ENCODE assay signal across 8 cellular contexts in the genomic region with DNA sequence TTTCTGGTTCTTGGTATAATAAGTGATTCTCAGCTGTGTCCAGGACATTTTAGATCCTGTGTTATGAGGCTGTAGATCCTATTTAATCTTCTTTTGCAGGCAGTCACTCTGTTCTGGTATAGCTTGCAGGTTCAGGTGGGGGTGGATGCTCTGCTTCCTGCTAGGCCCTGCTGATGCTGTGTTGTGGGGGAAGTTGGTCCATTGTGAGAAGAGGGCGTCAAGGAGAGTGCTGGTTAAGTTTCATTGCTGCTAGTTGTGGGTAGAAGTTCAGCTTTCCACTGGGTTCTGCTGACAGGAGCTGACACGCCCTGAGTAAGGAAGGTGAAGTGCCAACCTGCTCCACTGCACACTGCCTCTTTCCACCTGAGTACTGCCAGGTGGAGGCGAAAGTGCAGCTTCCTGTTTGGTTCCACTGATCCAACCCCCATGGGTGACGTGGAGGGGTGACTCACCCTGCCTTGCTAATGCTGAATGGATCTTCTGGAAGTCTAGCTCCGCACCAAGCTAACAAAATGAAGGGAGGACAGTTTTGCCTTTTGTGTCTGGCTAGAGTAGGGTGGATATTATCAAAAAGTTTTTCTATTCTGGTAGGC. TPM values are rescaled to one million over a fixed set of nuclear protein-coding genes. Genes with fewer than 3 reads are reported as not detected.
A peak's percentile ranks its signal among the peaks of the same experiment; 100 is the strongest.
DNase-seq lines count a peak whose midpoint lies in the region; ATAC-seq and TF ChIP-seq lines count a peak whose summit lies in the region.

No MANE protein-coding gene starts in this region.

- peaks cover 6% of the 10 kb centered on the region for H3K4me1 ChIP-seq in CD4-positive, CD25-positive, alpha-beta regulatory T cell (ENCODE audit: control insufficient read depth, insufficient read depth, low read length, poor library complexity, severe bottlenecking)

- peaks cover 23% of the 10 kb centered on the region for H3K36me3 ChIP-seq in CD4-positive, CD25-positive, alpha-beta regulatory T cell (ENCODE audit: control insufficient read depth, insufficient read depth, low read length)

- H3K36me3 Mint-ChIP-seq in CD4-positive, CD25-positive, alpha-beta regulatory T cell, result peaks cover 52% of the 10 kb centered on the region
- no peaks in the 10 kb centered on the region for H3K36me3 Mint-ChIP-seq in WTC11
- H3K36me3 Mint-ChIP-seq in effector memory CD8-positive, alpha-beta T cell (ENCODE audit: insufficient read depth), result peaks cover 28% of the 10 kb centered on the region

- H3K27me3 ChIP-seq in CD4-positive, CD25-positive, alpha-beta regulatory T cell (ENCODE audit: control insufficient read depth, insufficient read depth, low read length), result no peaks in the 10 kb centered on the region

- no peak overlapping the region for H3K27ac ChIP-seq in CD4-positive, CD25-positive, alpha-beta regulatory T cell (ENCODE audit: insufficient read depth, low read length, poor library complexity, severe bottlenecking)

- no peaks in the 10 kb centered on the region for H3K9me3 ChIP-seq in CD4-positive, CD25-positive, alpha-beta regulatory T cell (ENCODE audit: control insufficient read depth in 2 of 2, low read length in 2 of 2)

- H3K27ac Mint-ChIP-seq in CD4-positive, CD25-positive, alpha-beta regulatory T cell, result peak overlapping the region in 2 of 3 donors; percentile 72 to 87
- H3K27ac Mint-ChIP-seq in WTC11, result no peak overlapping the region
- H3K27ac Mint-ChIP-seq in effector memory CD8-positive, alpha-beta T cell, result peak overlapping the region; percentile 23 to 88

- peaks cover 10 to 18% (median 15%) of the 10 kb centered on the region in 4 donors for H3K4me1 Mint-ChIP-seq in CD4-positive, CD25-positive, alpha-beta regulatory T cell
- peaks cover 19% of the 10 kb centered on the region for H3K4me1 Mint-ChIP-seq in WTC11
- H3K4me1 Mint-ChIP-seq in effector memory CD8-positive, alpha-beta T cell (ENCODE audit: low read depth in 2 of 2), result peaks cover 9 to 13% of the 10 kb centered on the region in 2 donors

- CTCF ChIA-PET in WTC11 (lab: Charles Lee), result interaction anchor here (1.0 kb wide), 1 partner anchor 298 kb away, joined by 5 read pairs; no protein-coding TSS in a partner anchor

- DNase-seq in CD4-positive, CD25-positive, alpha-beta regulatory T cell, result peak; percentile 29 to 62 (median 44)
- DNase-seq in WTC11 (ENCODE audit: low spot score) (no peak), KBM-7 (no peak), NCI-H146 (lab: John Stamatoyannopoulos, UW) (no peak)
- peak in 1 of 3 experiments; percentile 9 for DNase-seq in effector memory CD8-positive, alpha-beta T cell
- DNase-seq in stimulated activated CD8-positive, alpha-beta memory T cell treated with anti-CD3 and anti-CD28 coated beads, Interleukin-7, amount 100 ng/mL, for 24 hours (ENCODE audit: low read depth), result peak; percentile 30
- DNase-seq in effector CD8-positive, alpha-beta T cell (lab: John Stamatoyannopoulos, UW), result no peak

- no peaks in the 10 kb centered on the region for H3K27me3 Mint-ChIP-seq in CD4-positive, CD25-positive, alpha-beta regulatory T cell
- no peaks in the 10 kb centered on the region for H3K27me3 Mint-ChIP-seq in WTC11 (ENCODE audit: low read depth)
- no peaks in the 10 kb centered on the region for H3K27me3 Mint-ChIP-seq in effector memory CD8-positive, alpha-beta T cell

- H3K4me3 Mint-ChIP-seq in CD4-positive, CD25-positive, alpha-beta regulatory T cell, result peak overlapping the region in 1 of 4 donors; percentile 17
- no peak overlapping the region for H3K4me3 Mint-ChIP-seq in WTC11
- no peak overlapping the region for H3K4me3 Mint-ChIP-seq in effector memory CD8-positive, alpha-beta T cell

- H3K4me3 ChIP-seq in CD4-positive, CD25-positive, alpha-beta regulatory T cell (ENCODE audit: low read depth, low read length), result no peak overlapping the region

- no peaks in the 10 kb centered on the region for H3K9me3 Mint-ChIP-seq in CD4-positive, CD25-positive, alpha-beta regulatory T cell
- H3K9me3 Mint-ChIP-seq in WTC11, result no peaks in the 10 kb centered on the region
- H3K9me3 Mint-ChIP-seq in effector memory CD8-positive, alpha-beta T cell, result no peaks in the 10 kb centered on the region

- POLR2A ChIA-PET in WTC11 (lab: Charles Lee), result no interaction called here

- TF ChIP-seq CTCF in WTC11 (IDR thresholded peaks at IDR 0.05), result no peak

- in situ Hi-C loops in KBM-7 (cut with MboI; ENCODE audit: low pct_unique_long_range_greater_than_20kb, low sequenced_read_pairs), result loop anchor here (10.0 kb wide), 1 partner anchor 297 kb away; no protein-coding TSS in a partner anchor

- ATAC-seq in CD4-positive, CD25-positive, alpha-beta regulatory T cell (ENCODE audit: low read depth in 2 of 2), result peak; percentile 95 to 96
- ATAC-seq in HG02623 (IDR thresholded peaks at IDR 0.05; ENCODE audit: unreplicated experiment) (peak; percentile 76), WTC11 (peak; percentile 67)
- ATAC-seq in effector memory CD8-positive, alpha-beta T cell (replicated peaks), result peak; percentile 84

TF ChIP-seq in WTC11, 78 proteins besides CTCF, POLR2A, EP300 and RAD21:
- TF ChIP-seq, protein P1, sequence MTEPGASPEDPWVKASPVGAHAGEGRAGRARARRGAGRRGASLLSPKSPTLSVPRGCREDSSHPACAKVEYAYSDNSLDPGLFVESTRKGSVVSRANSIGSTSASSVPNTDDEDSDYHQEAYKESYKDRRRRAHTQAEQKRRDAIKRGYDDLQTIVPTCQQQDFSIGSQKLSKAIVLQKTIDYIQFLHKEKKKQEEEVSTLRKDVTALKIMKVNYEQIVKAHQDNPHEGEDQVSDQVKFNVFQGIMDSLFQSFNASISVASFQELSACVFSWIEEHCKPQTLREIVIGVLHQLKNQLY (CRISPR knock-in tag; IDR thresholded peaks at IDR 0.05), result no peak
- TF ChIP-seq ZNF317 (CRISPR knock-in tag; IDR thresholded peaks at IDR 0.05; ENCODE audit: borderline replicate concordance, low read depth), result no peak
- TF ChIP-seq, protein P2, sequence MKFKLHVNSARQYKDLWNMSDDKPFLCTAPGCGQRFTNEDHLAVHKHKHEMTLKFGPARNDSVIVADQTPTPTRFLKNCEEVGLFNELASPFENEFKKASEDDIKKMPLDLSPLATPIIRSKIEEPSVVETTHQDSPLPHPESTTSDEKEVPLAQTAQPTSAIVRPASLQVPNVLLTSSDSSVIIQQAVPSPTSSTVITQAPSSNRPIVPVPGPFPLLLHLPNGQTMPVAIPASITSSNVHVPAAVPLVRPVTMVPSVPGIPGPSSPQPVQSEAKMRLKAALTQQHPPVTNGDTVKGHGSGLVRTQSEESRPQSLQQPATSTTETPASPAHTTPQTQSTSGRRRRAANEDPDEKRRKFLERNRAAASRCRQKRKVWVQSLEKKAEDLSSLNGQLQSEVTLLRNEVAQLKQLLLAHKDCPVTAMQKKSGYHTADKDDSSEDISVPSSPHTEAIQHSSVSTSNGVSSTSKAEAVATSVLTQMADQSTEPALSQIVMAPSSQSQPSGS (CRISPR knock-in tag; IDR thresholded peaks at IDR 0.05; ENCODE audit: borderline replicate concordance, low read depth), result no peak
- TF ChIP-seq NR2C2 (CRISPR knock-in tag; IDR thresholded peaks at IDR 0.05), result no peak
- TF ChIP-seq JAZF1 (CRISPR knock-in tag; IDR thresholded peaks at IDR 0.05), result no peak

RNA-seq across cellular contexts. Expression of a gene that starts 16.3 kb away (rescaled TPM):
- total RNA-seq in CD4-positive, CD25-positive, alpha-beta regulatory T cell, result 41.5 TPM
- 10 to 100 TPM; 41.5 to 55.0 (median 51.3) TPM for polyA plus RNA-seq in CD4-positive, CD25-positive, alpha-beta regulatory T cell
- 10.5 to 14.5 TPM (median 13.3 TPM) in 3 replicates for total RNA-seq in WTC11 (2021)

RNA-seq across cellular contexts. Expression of a gene that starts 16.7 kb away (rescaled TPM):
- 68.2 TPM for total RNA-seq in CD4-positive, CD25-positive, alpha-beta regulatory T cell
- polyA plus RNA-seq in CD4-positive, CD25-positive, alpha-beta regulatory T cell, result 100 to 1,000 TPM; 140 to 203 (median 162) TPM
- total RNA-seq in WTC11 (2021), result 15.0 to 17.8 TPM (median 16.1 TPM) in 3 replicates

RNA-seq across cellular contexts. Expression of a gene that starts 43.5 kb away (rescaled TPM):
- 25.7 TPM for total RNA-seq in CD4-positive, CD25-positive, alpha-beta regulatory T cell
- polyA plus RNA-seq in CD4-positive, CD25-positive, alpha-beta regulatory T cell, result 10 to 100 TPM in 3 of 4 donors, 1 to 10 TPM in 1; 9.5 to 16.3 (median 11.5) TPM
- total RNA-seq in WTC11 (2021), result 35.4 to 39.2 TPM (median 37.3 TPM) in 3 replicates

Comparison
In these comparisons a context has a peak if more than half of its experiments do, and no peak if none do; other contexts are left out.
1. DNase-seq: peak in CD4-positive, CD25-positive, alpha-beta regulatory T cell (3 of 3) and stimulated activated CD8-positive, alpha-beta memory T cell treated with anti-CD3 and anti-CD28 coated beads, Interleukin-7, amount 100 ng/mL, for 24 hours (single experiment); none in WTC11 (single experiment), KBM-7 (single experiment), NCI-H146 (single experiment) and effector CD8-positive, alpha-beta T cell (single experiment).
2. Peak in every context shown above with its lines, with median percentiles within 50 percentile points of each other: ATAC-seq.